In the genomic region with DNA sequence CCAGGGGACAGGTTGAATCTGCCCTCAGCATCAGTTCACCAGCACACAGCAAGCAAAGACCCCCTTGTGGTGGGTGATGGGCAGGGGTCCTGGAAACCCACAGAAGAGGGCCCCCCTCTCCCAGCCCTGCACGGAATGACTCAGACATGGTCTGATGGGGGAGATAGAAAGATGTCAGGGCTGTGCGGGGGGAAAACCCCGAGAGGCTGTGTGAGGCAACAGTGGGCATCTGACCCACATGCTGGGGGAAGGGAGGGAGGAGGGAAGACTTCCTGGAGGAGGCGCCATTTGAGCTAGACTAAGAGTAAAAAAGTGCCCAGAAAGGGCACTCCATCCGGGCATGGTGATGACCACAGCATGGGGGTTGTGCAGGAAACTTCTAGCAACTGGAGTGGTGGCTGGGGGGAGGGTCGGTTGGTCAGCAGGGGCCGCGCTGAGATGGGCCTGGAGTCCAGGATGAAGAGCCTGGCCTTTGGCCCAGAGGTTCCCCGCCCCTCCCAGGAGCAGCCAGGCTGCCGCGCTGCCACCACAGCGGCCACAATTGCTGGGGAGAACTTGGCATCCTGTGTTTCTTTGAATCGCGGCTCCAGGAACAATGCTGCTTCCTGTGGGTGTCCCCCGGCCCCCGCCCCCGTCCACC, we compare ENCODE assay signal across 8 cellular contexts. TPM values are rescaled to one million over a fixed set of nuclear protein-coding genes. Genes with fewer than 3 reads are reported as not detected.
DNase-seq lines count a peak whose midpoint lies in the region; ATAC-seq and TF ChIP-seq lines count a peak whose summit lies in the region.

No MANE protein-coding gene starts in this region.

- H3K4me1 Mint-ChIP-seq in naive B cell, result peaks cover 37 to 70% (median 51%) of the 10 kb centered on the region in 3 donors

- no peak for TF ChIP-seq CTCF in tibial artery (IDR thresholded peaks at IDR 0.05)

- intact Hi-C loops in tibial artery (cut with DNase I; ENCODE audit: low total_unique reads), result loop anchor here (5.0 kb wide), 1 partner anchor 40 kb away; no protein-coding TSS in a partner anchor

- H3K27me3 ChIP-seq in tibial artery, result peaks cover 0 to 73% of the 10 kb centered on the region in 2 donors

- peak overlapping the region; percentile 91 to 98 (median 94) for H3K4me3 Mint-ChIP-seq in naive B cell

- ATAC-seq in naive B cell (ENCODE audit: low read depth in 2 of 2) (peak; percentile 9 to 16), GM18909 (IDR thresholded peaks at IDR 0.05; ENCODE audit: poor library complexity, unreplicated experiment) (no peak)

- peaks cover 0 to 13% of the 10 kb centered on the region in 2 donors for H3K36me3 Mint-ChIP-seq in naive B cell

- H3K9me3 ChIP-seq in tibial artery, result no peaks in the 10 kb centered on the region

- DNase-seq in NCI-H748 (lab: John Stamatoyannopoulos, UW; ENCODE audit: unreplicated experiment) (peak; percentile 58), NCI-H748 treated with DMSO at 0.1 percent for 48 hours (lab: John Stamatoyannopoulos, UW) (no peak), naive B cell (peak; percentile 51), tibial artery (no peak), NCI-H2081 treated with DMSO at 0.1 percent for 48 hours (lab: John Stamatoyannopoulos, UW) (no peak)
- peak; percentile 50 for DNase-seq in activated CD4-positive, CD25-positive, alpha-beta regulatory T cell treated with anti-CD3 and anti-CD28 coated beads, Interleukin-2, amount 50 U/mL, for 16 hours (ENCODE audit: low read depth, low spot score)

- no peaks in the 10 kb centered on the region for H3K9me3 Mint-ChIP-seq in naive B cell

- peaks cover 0 to 7% (median 7%) of the 10 kb centered on the region in 3 donors for H3K36me3 ChIP-seq in tibial artery

- peaks cover 0 to 70% (median 34%) of the 10 kb centered on the region in 4 donors for H3K4me1 ChIP-seq in tibial artery

- peak overlapping the region; percentile 58 to 96 (median 93) for H3K27ac Mint-ChIP-seq in naive B cell

- H3K4me3 ChIP-seq in tibial artery, result peak overlapping the region; percentile 50 to 63

- peak overlapping the region; percentile 67 for H3K27ac ChIP-seq in cingulate gyrus (ENCODE audit: low read depth, low read length)
- no peak overlapping the region for H3K27ac ChIP-seq in tibial artery

- H3K27me3 Mint-ChIP-seq in naive B cell, result no peaks in the 10 kb centered on the region

RNA-seq across cellular contexts. Expression of a gene that starts 2.5 kb away (rescaled TPM):
- 1 to 10 TPM in 5 of 6 donors, under 1 TPM in 1; 0.59 to 4.0 (median 2.2) TPM for polyA plus RNA-seq in naive B cell (ENCODE audit: low read depth in 6 of 6)

RNA-seq across cellular contexts. Expression of a gene that starts 33.3 kb away (rescaled TPM):
- polyA plus RNA-seq in naive B cell (ENCODE audit: low read depth in 6 of 6), result 10 to 100 TPM; 17.7 to 29.3 (median 20.6) TPM

RNA-seq across cellular contexts. Expression of a gene that starts 36.7 kb away (rescaled TPM):
- polyA plus RNA-seq in naive B cell (ENCODE audit: low read depth in 6 of 6), result 1 to 10 TPM in 4 of 6 donors, under 1 TPM in 1, not detected in 1; 0.36 to 1.7 (median 1.3) TPM

RNA-seq across cellular contexts. Expression of a gene that starts 45.9 kb away (rescaled TPM):
- polyA plus RNA-seq in naive B cell (ENCODE audit: low read depth in 6 of 6), result not detected

Comparison
In these comparisons a context has a peak if more than half of its experiments do, and no peak if none do; other contexts are left out.
1. DNase-seq: peak in NCI-H748 (single experiment), activated CD4-positive, CD25-positive, alpha-beta regulatory T cell treated with anti-CD3 and anti-CD28 coated beads, Interleukin-2, amount 50 U/mL, for 16 hours (single experiment) and naive B cell (single experiment); none in NCI-H748 treated with DMSO at 0.1 percent for 48 hours (single experiment), tibial artery (0 of 2) and NCI-H2081 treated with DMSO at 0.1 percent for 48 hours (single experiment).